In the genomic region with DNA sequence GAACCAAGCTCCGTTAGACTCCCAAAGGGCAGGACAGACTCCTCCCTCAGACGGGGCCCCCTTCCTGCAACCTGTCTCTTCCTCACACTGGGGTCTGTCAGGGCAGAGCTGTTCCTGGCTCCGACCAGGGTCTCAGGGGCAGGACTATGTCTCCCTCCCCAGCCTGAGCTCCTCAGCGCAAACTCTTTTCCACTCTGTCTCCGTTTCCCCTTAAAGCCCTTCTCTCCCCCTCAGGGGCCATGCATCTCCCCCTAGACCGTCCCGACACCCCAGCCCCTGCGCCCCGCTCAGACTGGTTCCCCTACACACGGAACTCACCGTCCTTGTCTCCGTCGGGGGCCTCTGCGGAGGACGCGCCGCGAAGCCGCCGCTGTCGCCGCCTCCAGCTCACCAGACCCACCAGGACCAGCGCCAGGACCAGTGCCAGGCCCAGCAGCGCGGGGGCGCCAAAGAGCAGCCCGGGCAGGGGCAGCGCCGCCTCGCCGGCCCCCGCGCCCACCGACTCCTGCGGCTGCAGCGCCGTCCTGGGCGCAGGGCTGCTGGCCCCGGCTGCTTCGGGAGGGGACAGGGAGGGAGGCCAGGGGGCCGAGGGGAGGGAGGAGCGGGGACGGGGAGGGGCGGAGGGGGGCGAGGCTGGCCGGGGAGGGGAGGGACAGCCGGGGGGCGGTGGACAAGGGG, we compare ENCODE assay signal across 8 cellular contexts. TPM values are rescaled to one million over a fixed set of nuclear protein-coding genes. Genes with fewer than 3 reads are reported as not detected.
DNase-seq lines count a peak whose midpoint lies in the region; ATAC-seq and TF ChIP-seq lines count a peak whose summit lies in the region.

No MANE protein-coding gene starts in this region.

- CTCF ChIA-PET in Caco-2 (lab: Charles Lee), result interaction anchor here (0.5 to 1.8 kb wide), 21 partner anchors 9 to 739 kb away, joined by 3 to 20 read pairs (median 5); a partner anchor contains a TSS

- H3K27ac ChIP-seq in GM23248, result no peak overlapping the region
- H3K27ac ChIP-seq in parathyroid adenoma, result no peak overlapping the region
- H3K27ac ChIP-seq in uterus, result no peak overlapping the region

- H3K4me2 ChIP-seq in GM23248 (ENCODE audit: unreplicated experiment) (no peak overlapping the region), parathyroid adenoma (ENCODE audit: low read length) (no peak overlapping the region)

- no peak overlapping the region for H2AFZ ChIP-seq in GM23248
- no peak overlapping the region for H2AFZ ChIP-seq in parathyroid adenoma

- no peak overlapping the region for H3K9ac ChIP-seq in GM23248
- no peak overlapping the region for H3K9ac ChIP-seq in parathyroid adenoma

- no peaks in the 10 kb centered on the region for H3K4me1 Mint-ChIP-seq in Caco-2 (ENCODE audit: low read depth, unreplicated experiment)

- H3K27ac Mint-ChIP-seq in Caco-2 (ENCODE audit: unreplicated experiment), result no peak overlapping the region

- TF ChIP-seq POLR2A in uterus (IDR thresholded peaks at IDR 0.05), result no peak

- ATAC-seq in GM21526 (IDR thresholded peaks at IDR 0.05; ENCODE audit: low FRiP score, unreplicated experiment), result no peak

- H3K9me3 Mint-ChIP-seq in Caco-2 (ENCODE audit: unreplicated experiment), result no peaks in the 10 kb centered on the region

- H3K27me3 ChIP-seq in Caco-2 (replicated peaks; ENCODE audit: control insufficient read depth, insufficient read depth, low read length) (no peaks in the 10 kb centered on the region), GM23248 (replicated peaks; ENCODE audit: insufficient read depth) (peaks cover 9% of the 10 kb centered on the region), parathyroid adenoma (ENCODE audit: control insufficient read depth, insufficient read depth, low read length) (no peaks in the 10 kb centered on the region), uterus (peaks cover 3 to 4% of the 10 kb centered on the region in 2 donors)

- in situ Hi-C loops in GM23248 (cut with MboI), result no loop called here

- no peaks in the 10 kb centered on the region for H3K9me3 ChIP-seq in Caco-2
- no peaks in the 10 kb centered on the region for H3K9me3 ChIP-seq in GM23248 (ENCODE audit: low read depth)
- no peaks in the 10 kb centered on the region for H3K9me3 ChIP-seq in parathyroid adenoma (ENCODE audit: control insufficient read depth, low read length)
- no peaks in the 10 kb centered on the region for H3K9me3 ChIP-seq in uterus

- BruUV-seq in Caco-2 (replicated peaks; lab: Mats Ljungman, UMichigan), result no TSS peak

- H3K9me2 ChIP-seq in GM23248 (ENCODE audit: insufficient read depth), result no peaks in the 10 kb centered on the region

- peak; percentile 73 to 92 for DNase-seq in Caco-2
- peak; percentile 76 for DNase-seq in GM23248
- peak; percentile 85 for DNase-seq in NCI-H748 (lab: John Stamatoyannopoulos, UW; ENCODE audit: unreplicated experiment)
- peak; percentile 62 for DNase-seq in activated T-cell treated with anti-CD3 and anti-CD28 coated beads for 4 hours
- DNase-seq in fibroblast of mammary gland (ENCODE audit: low read depth), result peak; percentile 32
- DNase-seq in uterus, result no peak

- intact Hi-C loops in Caco-2 (cut with micrococcal nuclease; ENCODE audit: unreplicated experiment) (no loop called here), uterus (cut with DNase I; ENCODE audit: low total_unique reads) (no loop called here)

- H3K4me3 Mint-ChIP-seq in Caco-2 (ENCODE audit: unreplicated experiment), result peak overlapping the region; percentile 77

- POLR2A ChIA-PET in Caco-2 (lab: Charles Lee), result interaction anchor here (0.6 to 1.3 kb wide), 4 partner anchors 14 to 97 kb away, joined by 3 to 15 read pairs (median 3); a partner anchor contains a TSS

- no peaks in the 10 kb centered on the region for H3K27me3 Mint-ChIP-seq in Caco-2 (ENCODE audit: insufficient read depth, unreplicated experiment)

- H3K79me2 ChIP-seq in GM23248 (ENCODE audit: insufficient read depth), result no peaks in the 10 kb centered on the region
- no peaks in the 10 kb centered on the region for H3K79me2 ChIP-seq in parathyroid adenoma

- no peaks in the 10 kb centered on the region for H3K36me3 ChIP-seq in Caco-2 (ENCODE audit: control insufficient read depth, insufficient read depth, low read length)
- no peaks in the 10 kb centered on the region for H3K36me3 ChIP-seq in GM23248 (ENCODE audit: low read depth)
- H3K36me3 ChIP-seq in parathyroid adenoma (ENCODE audit: control insufficient read depth, insufficient read depth, low read length), result no peaks in the 10 kb centered on the region
- no peaks in the 10 kb centered on the region for H3K36me3 ChIP-seq in uterus

- WGBS in GM23248 (ENCODE audit: low coverage in 1 of 2, low lambda C conversion rate in 2 of 2, missing lambda C conversion rate in 2 of 2), 2 experiments, result 8 to 9% methylated on average over 26 to 48 of the region's 48 CpGs

- peak; percentile 75 to 77 for TF ChIP-seq CTCF in Caco-2 (IDR thresholded peaks at IDR 0.05; ENCODE audit: insufficient read depth in 1 of 2, low read depth in 1 of 2, low read length in 1 of 2, severe bottlenecking in 1 of 2, unreplicated experiment in 1 of 2)
- TF ChIP-seq CTCF in fibroblast of mammary gland (conservative IDR thresholded peaks at IDR 0.05; ENCODE audit: control insufficient read depth, insufficient read depth, low read depth, low read length), result peak; percentile 35
- peak; percentile 39 for TF ChIP-seq CTCF in parathyroid adenoma (IDR thresholded peaks at IDR 0.05)
- TF ChIP-seq CTCF in uterus (IDR thresholded peaks at IDR 0.05), result peak in 3 of 4 experiments; percentile 21 to 44 (median 30)

- H3K4me1 ChIP-seq in Caco-2 (no peaks in the 10 kb centered on the region), GM23248 (ENCODE audit: insufficient read depth) (no peaks in the 10 kb centered on the region), parathyroid adenoma (no peaks in the 10 kb centered on the region), uterus (no peaks in the 10 kb centered on the region)

- no peaks in the 10 kb centered on the region for H4K20me1 ChIP-seq in GM23248 (ENCODE audit: insufficient read depth)

- H3K4me3 ChIP-seq in Caco-2 (ENCODE audit: low read depth, low read length) (peak overlapping the region; percentile 27), GM23248 (peak overlapping the region; percentile 13; the same call in 1 of the 2 replicates), fibroblast of mammary gland (ENCODE audit: control insufficient read depth, low read depth, low read length) (no peak overlapping the region), parathyroid adenoma (ENCODE audit: low read depth, low read length) (no peak overlapping the region), uterus (peak overlapping the region in 1 of 2 donors; percentile 8)

- H3F3A ChIP-seq in GM23248 (ENCODE audit: insufficient read depth), result no peaks in the 10 kb centered on the region

- peaks cover 26% of the 10 kb centered on the region for H3K36me3 Mint-ChIP-seq in Caco-2 (ENCODE audit: insufficient read depth, unreplicated experiment)

RNA-seq across cellular contexts. Expression of a gene that starts 0.7 kb away (rescaled TPM):
- total RNA-seq in Caco-2 (2022) (2.2 and 2.4 TPM in 2 replicates), uterus (1 to 10 TPM in 1 of 4 donors, under 1 TPM in 1, not detected in 2; 0.30 to 1.3 TPM)
- 0.22 TPM in 1 of 2 replicates, not detected in the other for total RNA-seq in GM23248 (2014; rRNA removed; shearing (Covaris generic))
- polyA plus RNA-seq in GM23248 (2016; fragmentation: Nextera tagmentation; extraction: Ambion mirVana), result 0.05 and 0.11 TPM in 2 replicates

RNA-seq across cellular contexts. Expression of a gene that starts 11.0 kb away (rescaled TPM):
- 1.4 and 2.2 TPM in 2 replicates for total RNA-seq in Caco-2 (2022)
- not detected in 2 replicates for total RNA-seq in GM23248 (2014; rRNA removed; shearing (Covaris generic))
- not detected in 2 replicates for polyA plus RNA-seq in GM23248 (2016; fragmentation: Nextera tagmentation; extraction: Ambion mirVana)
- under 1 TPM in 1 of 4 donors, not detected in 3; 0.30 TPM for total RNA-seq in uterus

RNA-seq across cellular contexts. Expression of a gene that starts 21.0 kb away (rescaled TPM):
- total RNA-seq in Caco-2 (2022), result 44.1 and 46.4 TPM in 2 replicates
- 5.7 and 15.0 TPM in 2 replicates for total RNA-seq in GM23248 (2014; rRNA removed; shearing (Covaris generic))
- polyA plus RNA-seq in GM23248 (2016; fragmentation: Nextera tagmentation; extraction: Ambion mirVana), result 18.9 and 20.0 TPM in 2 replicates
- 10 to 100 TPM in 1 of 4 donors, not detected in 3; 12.7 TPM for total RNA-seq in uterus

RNA-seq across cellular contexts. Expression of a gene that starts 43.3 kb away (rescaled TPM):
- total RNA-seq in Caco-2 (2022) (2.2 TPM in 2 replicates), uterus (1 to 10 TPM in 1 of 4 donors, not detected in 3; 1.4 TPM)
- not detected in 2 replicates for total RNA-seq in GM23248 (2014; rRNA removed; shearing (Covaris generic))
- polyA plus RNA-seq in GM23248 (2016; fragmentation: Nextera tagmentation; extraction: Ambion mirVana), result 0.06 TPM in 1 of 2 replicates, not detected in the other

Comparison
In these comparisons a context has a peak if more than half of its experiments do, and no peak if none do; other contexts are left out.
1. DNase-seq: peak in Caco-2 (2 of 2), GM23248 (single experiment), NCI-H748 (single experiment), activated T-cell treated with anti-CD3 and anti-CD28 coated beads for 4 hours (single experiment) and fibroblast of mammary gland (single experiment); none in uterus (0 of 2).
2. H3K4me3 ChIP-seq: peak in Caco-2 (single experiment) and GM23248 (single experiment); none in fibroblast of mammary gland (single experiment) and parathyroid adenoma (single experiment).
3. Peak in every context shown above with its lines, with median percentiles within 50 percentile points of each other: CTCF ChIP-seq.